8 cellular contexts compared by ENCODE assay signal in genomic region chr1:154558610-154559495, GRCh38. TPM values are rescaled to one million over a fixed set of nuclear protein-coding genes. Genes with fewer than 3 reads are reported as not detected.
DNase-seq lines count a peak whose midpoint lies in the region; ATAC-seq lines count a peak whose summit lies in the region.

TSS of gene UBE2Q1 (minus strand) at chr1:154558662. CDS start at chr1:154558553, 109 bp downstream.

- no peaks in the 10 kb centered on the region for H3K27me3 Mint-ChIP-seq in activated CD8-positive, alpha-beta memory T cell treated with anti-CD3 and anti-CD28 coated beads, Interleukin-2, amount 10 ng/mL, durations not matched to agents 7 days and 5 days

- H2AK5ac ChIP-seq in mesendoderm (ENCODE audit: low read length), result no peak within 1 kb of the TSS

- DNase-seq in COR-L47 (lab: John Stamatoyannopoulos, UW), result peak; percentile 98
- peak; percentile 62 to 99 (median 98) for DNase-seq in HUDEP-2 (lab: John Stamatoyannopoulos, UW; ENCODE audit: unreplicated experiment in 76 of 76)
- DNase-seq in NT2/D1 (ENCODE audit: low read depth, low spot score), result peak; percentile 98
- peak; percentile 100 for DNase-seq in activated CD8-positive, alpha-beta memory T cell treated with anti-CD3 and anti-CD28 coated beads, Interleukin-2, amount 10 ng/mL, durations not matched to agents 7 days and 5 days
- DNase-seq in mesendoderm, result peak; percentile 99
- peak; percentile 99 for DNase-seq in stimulated activated CD8-positive, alpha-beta memory T cell treated with anti-CD3 and anti-CD28 coated beads, Interleukin-15, amount 100 ng/mL, for 1 hour (ENCODE audit: low read depth)

- H3K27me3 ChIP-seq in NT2/D1 (ENCODE audit: insufficient read depth, insufficient read length), result no peaks in the 10 kb centered on the region
- no peaks in the 10 kb centered on the region for H3K27me3 ChIP-seq in endocrine pancreas (ENCODE audit: control insufficient read depth, insufficient read depth, low read length)
- no peaks in the 10 kb centered on the region for H3K27me3 ChIP-seq in mesendoderm (ENCODE audit: insufficient read depth, low read length, poor library complexity)

- peaks cover 27% of the 10 kb centered on the region for H3K4me1 Mint-ChIP-seq in activated CD8-positive, alpha-beta memory T cell treated with anti-CD3 and anti-CD28 coated beads, Interleukin-2, amount 10 ng/mL, durations not matched to agents 7 days and 5 days

- H3K9me3 ChIP-seq in NT2/D1 (ENCODE audit: insufficient read depth, low read length) (no peaks in the 10 kb centered on the region), endocrine pancreas (ENCODE audit: control insufficient read depth, low read length) (no peaks in the 10 kb centered on the region)

- peaks cover 22% of the 10 kb centered on the region for H3K36me3 Mint-ChIP-seq in activated CD8-positive, alpha-beta memory T cell treated with anti-CD3 and anti-CD28 coated beads, Interleukin-2, amount 10 ng/mL, durations not matched to agents 7 days and 5 days

- peak within 1 kb of the TSS; percentile 48 for H3K23ac ChIP-seq in mesendoderm (ENCODE audit: low read length)

- H3K79me1 ChIP-seq in mesendoderm (ENCODE audit: low read length), result peaks cover 19% of the 10 kb centered on the region

- no peaks in the 10 kb centered on the region for H3K9me3 Mint-ChIP-seq in activated CD8-positive, alpha-beta memory T cell treated with anti-CD3 and anti-CD28 coated beads, Interleukin-2, amount 10 ng/mL, durations not matched to agents 7 days and 5 days (ENCODE audit: low read depth)

- H3K56ac ChIP-seq in mesendoderm (ENCODE audit: low read length), result peak within 1 kb of the TSS; percentile 92

- H3K36me3 ChIP-seq in NT2/D1 (ENCODE audit: insufficient read depth, insufficient read length, low read length) (peaks cover 26% of the 10 kb centered on the region), endocrine pancreas (ENCODE audit: control insufficient read depth, insufficient read depth, low read length) (no peaks in the 10 kb centered on the region), mesendoderm (ENCODE audit: control insufficient read depth, insufficient read depth, low read length) (peaks cover 3% of the 10 kb centered on the region)

- H3K4me3 ChIP-seq in NT2/D1 (ENCODE audit: insufficient read length, low read depth), result peak within 1 kb of the TSS; percentile 86
- peak within 1 kb of the TSS; percentile 76 for H3K4me3 ChIP-seq in endocrine pancreas (ENCODE audit: control insufficient read depth, insufficient read depth, low read length)
- peak within 1 kb of the TSS; percentile 73 for H3K4me3 ChIP-seq in mesendoderm (ENCODE audit: low read length)

- H3K4me2 ChIP-seq in mesendoderm (ENCODE audit: low read length), result peak within 1 kb of the TSS; percentile 98

- H3K4ac ChIP-seq in mesendoderm (ENCODE audit: low read depth, low read length), result peak within 1 kb of the TSS; percentile 98

- peak within 1 kb of the TSS; percentile 88 for H3K27ac Mint-ChIP-seq in activated CD8-positive, alpha-beta memory T cell treated with anti-CD3 and anti-CD28 coated beads, Interleukin-2, amount 10 ng/mL, durations not matched to agents 7 days and 5 days

- peaks cover 26% of the 10 kb centered on the region for H3K79me2 ChIP-seq in mesendoderm (ENCODE audit: control insufficient read depth, insufficient read depth, low read length)

- peak within 1 kb of the TSS; percentile 72 for H3K27ac ChIP-seq in mesendoderm (ENCODE audit: low read depth, low read length)

- H4K5ac ChIP-seq in mesendoderm (ENCODE audit: low read length), result peak within 1 kb of the TSS; percentile 12

- WGBS in mesendoderm (ENCODE audit: extremely low coverage, insufficient coverage, low lambda C conversion rate), result no CpG with 5 or more reads among the region's 77 CpGs

- H4K8ac ChIP-seq in mesendoderm (ENCODE audit: low read depth, low read length), result peak within 1 kb of the TSS; percentile 96

- peak within 1 kb of the TSS; percentile 86 for H3K4me3 Mint-ChIP-seq in activated CD8-positive, alpha-beta memory T cell treated with anti-CD3 and anti-CD28 coated beads, Interleukin-2, amount 10 ng/mL, durations not matched to agents 7 days and 5 days

- H2BK5ac ChIP-seq in mesendoderm (ENCODE audit: low read length), result peak within 1 kb of the TSS; percentile 35

- H3K4me1 ChIP-seq in NT2/D1 (ENCODE audit: insufficient read depth, insufficient read length) (peaks cover 2% of the 10 kb centered on the region), endocrine pancreas (ENCODE audit: control insufficient read depth, insufficient read depth, low read length) (peaks cover 5% of the 10 kb centered on the region), mesendoderm (ENCODE audit: control insufficient read depth, low read depth, low read length) (peaks cover 10% of the 10 kb centered on the region)

- H3K9ac ChIP-seq in NT2/D1 (ENCODE audit: insufficient read length, low read depth) (peak within 1 kb of the TSS; percentile 94), endocrine pancreas (ENCODE audit: control insufficient read depth, insufficient read depth, low read length) (peak within 1 kb of the TSS; percentile 92), mesendoderm (ENCODE audit: low read length) (peak within 1 kb of the TSS; percentile 93)

- H2BK120ac ChIP-seq in mesendoderm (ENCODE audit: low read depth, low read length), result peak within 1 kb of the TSS; percentile 79

- H3K18ac ChIP-seq in mesendoderm (ENCODE audit: low read length), result peak within 1 kb of the TSS; percentile 97

- CTCF ChIA-PET in activated CD8-positive, alpha-beta memory T cell treated with anti-CD3 and anti-CD28 coated beads, Interleukin-2, amount 10 ng/mL, durations not matched to agents 7 days and 5 days (lab: Charles Lee), result interaction anchor here (0.6 to 4.2 kb wide), 52 partner anchors 9 to 614 kb away, joined by 3 to 21 read pairs (median 4); partner anchors contain the start of genes ADAR, CHRNB2, EFNA3 and FLAD1

- H2BK15ac ChIP-seq in mesendoderm (replicated peaks; ENCODE audit: low read depth), result no peak within 1 kb of the TSS

- ATAC-seq in GM21381 (IDR thresholded peaks at IDR 0.05; ENCODE audit: unreplicated experiment), result peak; percentile 83
- ATAC-seq in activated CD8-positive, alpha-beta memory T cell treated with anti-CD3 and anti-CD28 coated beads, Interleukin-2, amount 10 ng/mL, durations not matched to agents 7 days and 5 days, result peak; percentile 91

RNA-seq across cellular contexts. Expression of gene UBE2Q1, which starts in this region (rescaled TPM):
- 100 to 1,000 TPM; 103 to 110 TPM for total RNA-seq in activated CD8-positive, alpha-beta memory T cell treated with anti-CD3 and anti-CD28 coated beads, Interleukin-2, amount 10 ng/mL, durations not matched to agents 7 days and 5 days
- polyA plus RNA-seq in mesendoderm (2013, experiment 1 of 2), result 53.4 TPM
- polyA plus RNA-seq in mesendoderm (2013, experiment 2 of 2), result 52.6 TPM

Comparison
In these comparisons a context has a peak if more than half of its experiments do, and no peak if none do; other contexts are left out.
1. Peak in every context shown above with its lines: DNase-seq, ATAC-seq, H3K4me3 ChIP-seq and H3K27ac ChIP-seq.